In genomic region chr19:15318241-15318691, GRCh38 we compare ENCODE assay signal across 13 cellular contexts. TPM values are rescaled to one million over a fixed set of nuclear protein-coding genes. Genes with fewer than 3 reads are reported as not detected.
A peak's percentile ranks its signal among the peaks of the same experiment; 100 is the strongest.
DNase-seq lines count a peak whose midpoint lies in the region; ATAC-seq, FAIRE-seq and TF ChIP-seq lines count a peak whose summit lies in the region.
"Had no signal": no experiment of that assay in that cellular context is flagged by ENCODE, and none has a peak within 500 bp of the region (broad histone marks: within the 10 kb centered on the region; RNA-seq: fewer than 3 reads in every experiment).

No MANE protein-coding gene starts in this region.

- H3K9me3 Mint-ChIP-seq in T-helper 1 cell treated with Interleukin-12 subunit alpha and Interleukin-12 subunit beta and Interleukin-4 antibody, amounts not matched to agents 30 μg/mL and 1 μg/mL, for 36 hours = no peaks in the 10 kb centered on the region
- peaks cover under 1% of the 10 kb centered on the region for H3K9me3 Mint-ChIP-seq in activated CD8-positive, alpha-beta T cell treated with anti-CD3 and anti-CD28 coated beads for 36 hours
- no peaks in the 10 kb centered on the region for H3K9me3 Mint-ChIP-seq in stimulated activated memory B cell treated with anti-CD40 and anti-IgM and Interleukin-4, amounts not matched to agents 10 μg/mL and 1 μg/mL and 100 μg/mL, for 72 hours

- POLR2A ChIA-PET in activated CD8-positive, alpha-beta T cell treated with anti-CD3 and anti-CD28 coated beads for 36 hours (lab: Charles Lee) = interaction anchor here (1.1 to 2.7 kb wide), 4 partner anchors 11 to 75 kb away, joined by 3 to 14 read pairs (median 6); no protein-coding TSS in a partner anchor

- peaks cover 67% of the 10 kb centered on the region for H3K4me1 Mint-ChIP-seq in T-helper 1 cell treated with Interleukin-12 subunit alpha and Interleukin-12 subunit beta and Interleukin-4 antibody, amounts not matched to agents 30 μg/mL and 1 μg/mL, for 36 hours (ENCODE audit: low read depth)
- peaks cover 84% of the 10 kb centered on the region for H3K4me1 Mint-ChIP-seq in activated CD8-positive, alpha-beta T cell treated with anti-CD3 and anti-CD28 coated beads for 36 hours (ENCODE audit: low read depth)
- H3K4me1 Mint-ChIP-seq in stimulated activated memory B cell treated with anti-CD40 and anti-IgM and Interleukin-4, amounts not matched to agents 10 μg/mL and 1 μg/mL and 100 μg/mL, for 72 hours = peaks cover 88% of the 10 kb centered on the region

- peak overlapping the region; percentile 47 to 57 for H3K27ac ChIP-seq in kidney (ENCODE audit: low read depth in 2 of 2, low read length in 2 of 2)
- H3K27ac ChIP-seq: 22Rv1 had no signal

- H3K9me3 ChIP-seq in kidney (ENCODE audit: control insufficient read depth in 1 of 2, low read length in 2 of 2) = no peaks in the 10 kb centered on the region

- H3K4me3 Mint-ChIP-seq in T-helper 1 cell treated with Interleukin-12 subunit alpha and Interleukin-12 subunit beta and Interleukin-4 antibody, amounts not matched to agents 30 μg/mL and 1 μg/mL, for 36 hours = no peak overlapping the region
- H3K4me3 Mint-ChIP-seq in activated CD8-positive, alpha-beta T cell treated with anti-CD3 and anti-CD28 coated beads for 36 hours = peak overlapping the region; percentile 7
- peak overlapping the region; percentile 30 for H3K4me3 Mint-ChIP-seq in stimulated activated memory B cell treated with anti-CD40 and anti-IgM and Interleukin-4, amounts not matched to agents 10 μg/mL and 1 μg/mL and 100 μg/mL, for 72 hours

- peaks cover 53 to 58% of the 10 kb centered on the region in 2 donors for H3K4me1 ChIP-seq in kidney (ENCODE audit: control insufficient read depth in 1 of 2, insufficient read depth in 1 of 2, low read depth in 1 of 2, low read length in 2 of 2)

- no peaks in the 10 kb centered on the region for H3K27me3 Mint-ChIP-seq in T-helper 1 cell treated with Interleukin-12 subunit alpha and Interleukin-12 subunit beta and Interleukin-4 antibody, amounts not matched to agents 30 μg/mL and 1 μg/mL, for 36 hours (ENCODE audit: low read depth)
- H3K27me3 Mint-ChIP-seq in activated CD8-positive, alpha-beta T cell treated with anti-CD3 and anti-CD28 coated beads for 36 hours = no peaks in the 10 kb centered on the region
- H3K27me3 Mint-ChIP-seq in stimulated activated memory B cell treated with anti-CD40 and anti-IgM and Interleukin-4, amounts not matched to agents 10 μg/mL and 1 μg/mL and 100 μg/mL, for 72 hours = no peaks in the 10 kb centered on the region

- DNase-seq in T-helper 1 cell (no peak), kidney (no peak), UCSD-AML1 (lab: John Stamatoyannopoulos, UW; ENCODE audit: unreplicated experiment) (no peak), NOMO-1 treated with dmso at 0.1 percent for 144 hours (lab: John Stamatoyannopoulos, UW; ENCODE audit: unreplicated experiment) (no peak)
- peak; percentile 45 for DNase-seq in activated CD8-positive, alpha-beta T cell treated with anti-CD3 and anti-CD28 coated beads for 36 hours
- DNase-seq: NCI-H69; stimulated activated CD4-positive, alpha-beta T cell treated with anti-CD3 and anti-CD28 coated beads, Interleukin-1b, Interleukin-23, amount 100 ng/mL, for 48 hours had no signal

- ATAC-seq in activated CD8-positive, alpha-beta T cell treated with anti-CD3 and anti-CD28 coated beads for 36 hours = peak; percentile 60
- peak; percentile 83 for ATAC-seq in stimulated activated memory B cell treated with anti-CD40 and anti-IgM and Interleukin-4, amounts not matched to agents 10 μg/mL and 1 μg/mL and 100 μg/mL, for 72 hours
- no peak for ATAC-seq in HG02798 (IDR thresholded peaks at IDR 0.05; ENCODE audit: poor library complexity, unreplicated experiment)

- no peak overlapping the region for H3K9ac ChIP-seq in kidney (ENCODE audit: low read length in 2 of 2)

- no peak for TF ChIP-seq CTCF in activated CD8-positive, alpha-beta T cell treated with anti-CD3 and anti-CD28 coated beads for 36 hours (IDR thresholded peaks at IDR 0.05)
- no peak for TF ChIP-seq CTCF in kidney (IDR thresholded peaks at IDR 0.05; ENCODE audit: borderline replicate concordance, extremely low read depth, insufficient read depth)

- peak overlapping the region in 1 of 2 donors; percentile 10 for H3K4me3 ChIP-seq in kidney (ENCODE audit: low read length in 2 of 2)

- no peak for FAIRE-seq in kidney (lab: Jason Lieb, UNC)
- FAIRE-seq: H54, keratinocyte had no signal

- intact Hi-C loops in activated CD8-positive, alpha-beta T cell treated with anti-CD3 and anti-CD28 coated beads for 36 hours (cut with micrococcal nuclease) = no loop called here
- intact Hi-C loops in kidney (cut with DNase I) = no loop called here

- peaks cover 3% of the 10 kb centered on the region for H3K36me3 Mint-ChIP-seq in T-helper 1 cell treated with Interleukin-12 subunit alpha and Interleukin-12 subunit beta and Interleukin-4 antibody, amounts not matched to agents 30 μg/mL and 1 μg/mL, for 36 hours (ENCODE audit: low read depth)
- peaks cover 27% of the 10 kb centered on the region for H3K36me3 Mint-ChIP-seq in activated CD8-positive, alpha-beta T cell treated with anti-CD3 and anti-CD28 coated beads for 36 hours (ENCODE audit: low read depth)
- peaks cover 4% of the 10 kb centered on the region for H3K36me3 Mint-ChIP-seq in stimulated activated memory B cell treated with anti-CD40 and anti-IgM and Interleukin-4, amounts not matched to agents 10 μg/mL and 1 μg/mL and 100 μg/mL, for 72 hours

- H3K36me3 ChIP-seq in kidney (ENCODE audit: control insufficient read depth in 1 of 2, insufficient read depth in 2 of 2, low read length in 2 of 2) = no peaks in the 10 kb centered on the region

- CTCF ChIA-PET in activated CD8-positive, alpha-beta T cell treated with anti-CD3 and anti-CD28 coated beads for 36 hours (lab: Charles Lee) = no interaction called here

- H3K27ac Mint-ChIP-seq in T-helper 1 cell treated with Interleukin-12 subunit alpha and Interleukin-12 subunit beta and Interleukin-4 antibody, amounts not matched to agents 30 μg/mL and 1 μg/mL, for 36 hours = peak overlapping the region; percentile 67
- peak overlapping the region; percentile 76 for H3K27ac Mint-ChIP-seq in activated CD8-positive, alpha-beta T cell treated with anti-CD3 and anti-CD28 coated beads for 36 hours
- H3K27ac Mint-ChIP-seq in stimulated activated memory B cell treated with anti-CD40 and anti-IgM and Interleukin-4, amounts not matched to agents 10 μg/mL and 1 μg/mL and 100 μg/mL, for 72 hours = peak overlapping the region; percentile 69

RNA-seq across cellular contexts. Expression of gene BRD4, which starts 14.1 kb away (rescaled TPM):
- 10 to 100 TPM; 94.3 to 99.6 TPM for total RNA-seq in activated CD8-positive, alpha-beta T cell treated with anti-CD3 and anti-CD28 coated beads for 36 hours
- total RNA-seq in kidney = 107 TPM
- polyA plus RNA-seq in kidney (ENCODE audit: insufficient read depth, low read depth, low replicate concordance) = 14.3 TPM
